In genomic region chr2:158456309-158457066, GRCh38 we compare ENCODE assay signal across 1 cellular context.
TF ChIP-seq lines count a peak whose summit lies in the region.

Gene CCDC148 (minus strand): TSS chr2:158456753. CDS start chr2:158456439, 314 bp downstream.
A gene with protein sequence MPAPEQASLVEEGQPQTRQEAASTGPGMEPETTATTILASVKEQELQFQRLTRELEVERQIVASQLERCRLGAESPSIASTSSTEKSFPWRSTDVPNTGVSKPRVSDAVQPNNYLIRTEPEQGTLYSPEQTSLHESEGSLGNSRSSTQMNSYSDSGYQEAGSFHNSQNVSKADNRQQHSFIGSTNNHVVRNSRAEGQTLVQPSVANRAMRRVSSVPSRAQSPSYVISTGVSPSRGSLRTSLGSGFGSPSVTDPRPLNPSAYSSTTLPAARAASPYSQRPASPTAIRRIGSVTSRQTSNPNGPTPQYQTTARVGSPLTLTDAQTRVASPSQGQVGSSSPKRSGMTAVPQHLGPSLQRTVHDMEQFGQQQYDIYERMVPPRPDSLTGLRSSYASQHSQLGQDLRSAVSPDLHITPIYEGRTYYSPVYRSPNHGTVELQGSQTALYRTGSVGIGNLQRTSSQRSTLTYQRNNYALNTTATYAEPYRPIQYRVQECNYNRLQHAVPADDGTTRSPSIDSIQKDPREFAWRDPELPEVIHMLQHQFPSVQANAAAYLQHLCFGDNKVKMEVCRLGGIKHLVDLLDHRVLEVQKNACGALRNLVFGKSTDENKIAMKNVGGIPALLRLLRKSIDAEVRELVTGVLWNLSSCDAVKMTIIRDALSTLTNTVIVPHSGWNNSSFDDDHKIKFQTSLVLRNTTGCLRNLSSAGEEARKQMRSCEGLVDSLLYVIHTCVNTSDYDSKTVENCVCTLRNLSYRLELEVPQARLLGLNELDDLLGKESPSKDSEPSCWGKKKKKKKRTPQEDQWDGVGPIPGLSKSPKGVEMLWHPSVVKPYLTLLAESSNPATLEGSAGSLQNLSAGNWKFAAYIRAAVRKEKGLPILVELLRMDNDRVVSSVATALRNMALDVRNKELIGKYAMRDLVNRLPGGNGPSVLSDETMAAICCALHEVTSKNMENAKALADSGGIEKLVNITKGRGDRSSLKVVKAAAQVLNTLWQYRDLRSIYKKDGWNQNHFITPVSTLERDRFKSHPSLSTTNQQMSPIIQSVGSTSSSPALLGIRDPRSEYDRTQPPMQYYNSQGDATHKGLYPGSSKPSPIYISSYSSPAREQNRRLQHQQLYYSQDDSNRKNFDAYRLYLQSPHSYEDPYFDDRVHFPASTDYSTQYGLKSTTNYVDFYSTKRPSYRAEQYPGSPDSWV (plus strand): TSS chr2:158456952. CDS start chr2:158533185, 76,233 bp downstream.

TF ChIP-seq in GM23338, 12 proteins besides CTCF, POLR2A, EP300 and RAD21:
- peak; percentile 57 for TF ChIP-seq CREB1 (CRISPR knock-in tag; IDR thresholded peaks at IDR 0.05; ENCODE audit: low read depth)
- TF ChIP-seq JUNB (IDR thresholded peaks at IDR 0.05; ENCODE audit: unreplicated experiment), result no peak
